1 cellular context compared by ENCODE assay signal in genomic region chr17:5781236-5781927, GRCh38.
TF ChIP-seq lines count a peak whose summit lies in the region.

No MANE protein-coding gene starts in this region.

TF ChIP-seq in IMR-90, 13 proteins besides CTCF, POLR2A, EP300 and RAD21:
- no peak for TF ChIP-seq FOS (IDR thresholded peaks at IDR 0.05; ENCODE audit: low read depth, low read length)
- no peak for TF ChIP-seq CHD1 (IDR thresholded peaks at IDR 0.05; ENCODE audit: low read depth, low read length)
- TF ChIP-seq MXI1 (IDR thresholded peaks at IDR 0.05; ENCODE audit: borderline replicate concordance, low read depth, low read length): no peak
- TF ChIP-seq MAFK (IDR thresholded peaks at IDR 0.05; ENCODE audit: low read depth, low read length): no peak
- TF ChIP-seq SMC3 (IDR thresholded peaks at IDR 0.05; ENCODE audit: low read depth, low read length): no peak
- no peak for TF ChIP-seq BHLHE40 (IDR thresholded peaks at IDR 0.05; ENCODE audit: low read depth, low read length)
- TF ChIP-seq ELK1 (IDR thresholded peaks at IDR 0.05; ENCODE audit: borderline replicate concordance, low read depth, low read length): no peak
- TF ChIP-seq NFE2L2 (IDR thresholded peaks at IDR 0.05; ENCODE audit: low read depth, low read length): no peak
- TF ChIP-seq MAZ (IDR thresholded peaks at IDR 0.05; ENCODE audit: borderline replicate concordance, low read depth, low read length): no peak
- TF ChIP-seq RCOR1 (IDR thresholded peaks at IDR 0.05; ENCODE audit: insufficient replicate concordance, low read length): no peak
